In the genomic region with DNA sequence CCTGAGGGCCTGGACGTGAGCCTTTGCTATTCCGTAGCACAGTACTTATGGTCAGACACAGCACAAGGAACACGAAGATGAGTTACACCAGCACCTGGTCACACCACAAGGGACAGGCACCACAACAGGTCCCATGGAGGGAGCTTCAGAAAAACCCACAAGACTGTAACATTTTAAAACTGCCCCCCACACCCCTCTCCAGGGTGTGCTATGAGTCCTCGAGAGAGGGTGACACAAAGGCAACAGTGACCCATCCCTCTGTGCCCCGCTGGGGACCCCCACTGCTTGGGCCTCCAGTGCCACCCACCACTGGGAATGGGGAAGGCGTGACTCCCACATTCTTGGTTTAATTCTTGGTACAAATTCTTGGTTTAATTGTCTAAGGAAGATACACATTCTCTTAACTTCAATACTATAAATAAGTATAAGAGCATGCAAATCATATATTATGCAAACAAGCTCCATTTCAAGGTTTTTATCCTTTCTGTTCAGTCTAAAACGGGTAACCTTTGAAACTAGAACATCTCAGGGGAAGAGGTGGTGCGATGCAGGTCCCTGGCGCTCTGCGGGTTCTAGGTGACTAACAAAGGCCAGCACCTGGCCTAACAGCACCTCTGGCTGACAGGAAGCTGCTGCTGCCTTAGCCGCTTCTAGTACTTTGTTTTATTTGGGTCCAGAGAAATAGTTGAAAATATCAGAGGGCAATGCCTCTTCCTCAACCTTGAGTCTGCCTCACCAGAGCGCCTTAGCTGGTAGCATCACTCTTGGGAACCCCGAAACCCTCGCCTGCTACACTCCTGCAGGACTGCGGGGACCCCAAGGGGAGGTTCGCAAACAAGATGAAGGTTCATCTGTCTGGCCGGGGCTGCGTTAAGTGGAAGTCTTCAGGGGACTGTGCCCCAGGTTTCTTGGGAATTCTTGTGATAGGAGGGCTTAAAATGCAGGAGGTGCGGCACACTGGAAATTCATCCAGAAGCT, we compare ENCODE assay signal across 14 cellular contexts. TPM values are rescaled to one million over a fixed set of nuclear protein-coding genes. Genes with fewer than 3 reads are reported as not detected.
DNase-seq lines count a peak whose midpoint lies in the region; ATAC-seq lines count a peak whose summit lies in the region.
"Had no signal": no experiment of that assay in that cellular context is flagged by ENCODE, and none has a peak within 500 bp of the region (broad histone marks: within the 10 kb centered on the region; RNA-seq: fewer than 3 reads in every experiment).

No MANE protein-coding gene starts in this region.

- H3K36me3 Mint-ChIP-seq in effector memory CD8-positive, alpha-beta T cell (ENCODE audit: insufficient read depth): peaks cover 11% of the 10 kb centered on the region

- H3K27ac ChIP-seq in BLaER1: no peak overlapping the region
- H3K27ac ChIP-seq: cardiac muscle cell had no signal

- H3K4me3 ChIP-seq in BLaER1: no peak overlapping the region
- H3K4me3 ChIP-seq: cardiac muscle cell had no signal

- H3K36me3 ChIP-seq in BLaER1: peaks cover 57% of the 10 kb centered on the region
- H3K36me3 ChIP-seq: cardiac muscle cell had no signal

- intact Hi-C loops in left colon (cut with DNase I, micrococcal nuclease): no loop called here

- H3K9me3 Mint-ChIP-seq in effector memory CD8-positive, alpha-beta T cell: no peaks in the 10 kb centered on the region

- no peak overlapping the region; the same call in 1 of the 2 replicates for H3K9ac ChIP-seq in BLaER1

- H4K20me1 ChIP-seq in BLaER1: no peaks in the 10 kb centered on the region

- no peak overlapping the region for H3K4me3 Mint-ChIP-seq in effector memory CD8-positive, alpha-beta T cell

- no peaks in the 10 kb centered on the region for H3K4me1 Mint-ChIP-seq in effector memory CD8-positive, alpha-beta T cell (ENCODE audit: low read depth in 2 of 2)

- no peaks in the 10 kb centered on the region for H3K27me3 ChIP-seq in BLaER1
- H3K27me3 ChIP-seq: cardiac muscle cell had no signal

- ATAC-seq in GM19025 (IDR thresholded peaks at IDR 0.05; ENCODE audit: low read depth, unreplicated experiment): peak; percentile 65
- peak; percentile 47 for ATAC-seq in HG02588 (IDR thresholded peaks at IDR 0.05; ENCODE audit: unreplicated experiment)
- peak; percentile 64 for ATAC-seq in HG03520 (IDR thresholded peaks at IDR 0.05; ENCODE audit: unreplicated experiment)
- ATAC-seq in effector memory CD8-positive, alpha-beta T cell (replicated peaks): no peak
- no peak for ATAC-seq in left colon
- ATAC-seq: SK-N-SH treated with all-trans-retinoic acid at 6 μM for 48 hours had no signal

- H3K27ac Mint-ChIP-seq in effector memory CD8-positive, alpha-beta T cell: no peak overlapping the region

- H3K4me2 ChIP-seq in BLaER1: peak overlapping the region; percentile 7; the same call in 1 of the 2 replicates

- peaks cover 69% of the 10 kb centered on the region for H3K4me1 ChIP-seq in BLaER1

- H3K27me3 Mint-ChIP-seq in effector memory CD8-positive, alpha-beta T cell: no peaks in the 10 kb centered on the region

- no peaks in the 10 kb centered on the region for H3K9me3 ChIP-seq in BLaER1

- DNase-seq in effector memory CD8-positive, alpha-beta T cell: no peak
- DNase-seq in activated T-cell treated with anti-CD3 and anti-CD28 coated beads, Interleukin-2, amount 50 U/mL, for 1 hour: no peak
- no peak for DNase-seq in stimulated activated CD8-positive, alpha-beta memory T cell treated with anti-CD3 and anti-CD28 coated beads, Interleukin-4, amount 100 ng/mL, for 48 hours
- no peak for DNase-seq in left colon
- DNase-seq: activated CD8-positive, alpha-beta memory T cell treated with anti-CD3 and anti-CD28 coated beads, Interleukin-2, amount 50 U/mL, for 4 hours; mammary epithelial cell; NCI-H2107; retina had no signal

RNA-seq across cellular contexts. Expression of gene PRDM15, which starts 45.7 kb away (rescaled TPM):
- total RNA-seq in left colon: 1 to 10 TPM; 5.1 to 7.8 TPM

Comparison
In these comparisons a context has a peak if more than half of its experiments do, and no peak if none do; other contexts are left out.
1. ATAC-seq: peak in GM19025 (single experiment), HG02588 (single experiment) and HG03520 (single experiment); none in effector memory CD8-positive, alpha-beta T cell (single experiment) and left colon (single experiment).